9 cellular contexts compared by ENCODE assay signal in the genomic region with DNA sequence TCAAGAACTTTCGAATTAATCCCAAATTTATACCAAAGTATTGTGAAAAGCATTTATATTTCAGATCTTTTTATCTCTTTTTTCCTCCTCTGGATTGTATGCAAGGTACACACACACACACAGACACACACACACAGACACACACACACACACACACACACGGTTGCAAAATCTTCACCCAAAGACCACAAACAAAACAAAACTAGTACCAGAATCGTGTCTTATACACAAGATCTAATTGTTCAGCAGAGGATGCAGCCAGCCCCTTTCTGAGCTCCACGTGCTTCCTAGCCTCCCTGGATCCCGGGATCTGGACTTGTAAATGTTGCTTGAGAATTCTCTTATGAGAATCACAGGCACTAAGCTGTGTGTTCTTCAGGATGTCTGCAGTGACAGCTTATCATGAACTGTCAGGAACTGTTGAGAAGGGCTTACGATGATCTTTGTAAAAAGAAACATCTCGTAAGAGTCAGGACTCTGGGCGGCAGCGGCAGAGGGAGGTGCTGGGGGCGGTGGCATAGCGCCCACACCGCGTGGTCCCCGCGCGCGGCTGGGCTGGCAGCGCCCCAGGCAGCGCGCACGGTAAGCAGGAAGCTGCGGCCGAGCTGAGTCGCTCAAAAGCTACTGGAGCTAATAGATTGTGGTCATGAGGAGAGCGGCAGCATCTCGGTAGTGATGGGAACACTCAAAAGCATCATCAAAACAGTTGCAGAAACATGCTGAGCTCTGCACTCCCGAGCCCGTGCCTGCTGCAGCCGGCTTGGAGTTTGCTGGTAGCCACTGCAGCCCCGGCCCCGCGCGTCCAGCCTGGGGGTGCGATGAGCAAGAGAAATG.
DNase-seq lines count a peak whose midpoint lies in the region; ATAC-seq, FAIRE-seq and TF ChIP-seq lines count a peak whose summit lies in the region.
"Had no signal": no experiment of that assay in that cellular context is flagged by ENCODE, and none has a peak within 500 bp of the region (broad histone marks: within the 10 kb centered on the region; RNA-seq: fewer than 3 reads in every experiment).

No MANE protein-coding gene starts in this region.

- no peak overlapping the region for H4K5ac ChIP-seq in H1 (ENCODE audit: insufficient read length, low read depth, low read length)

- 13% methylated on average over 34 of the region's 34 CpGs; no CpG with 5 or more reads in 1 of the 2 experiments for WGBS in H1 (ENCODE audit: extremely low coverage in 1 of 2, insufficient coverage in 1 of 2, insufficient read length in 1 of 2, insufficient replicate concordance in 2 of 2, low coverage in 1 of 2, low lambda C conversion rate in 2 of 2, missing lambda C conversion rate in 1 of 2), 2 experiments

- H3K27ac ChIP-seq in H1 (ENCODE audit: low read depth, low read length) (no peak overlapping the region), mucosa of rectum (ENCODE audit: low read depth in 2 of 2, low read length in 2 of 2) (peak overlapping the region in 1 of 2 donors; percentile 9)

- 0 out of 2 replicates have a peak overlapping the region, but pooled peaks have one; percentile 39 for H2BK12ac ChIP-seq in H1 (ENCODE audit: low read depth, low read length)

- no peak for TF ChIP-seq POLR2A in H1 (IDR thresholded peaks at IDR 0.05; ENCODE audit: control extremely low read depth in 1 of 2, low read depth in 2 of 2, low read length in 2 of 2)

- H2BK120ac ChIP-seq in H1 (replicated peaks; ENCODE audit: low read depth, low read length), result no peak overlapping the region

- H3F3A ChIP-seq in Loucy (ENCODE audit: low read depth), result peaks cover 22% of the 10 kb centered on the region

- no peaks in the 10 kb centered on the region for H3K9me3 ChIP-seq in Loucy (ENCODE audit: insufficient read depth, low read depth, low read length)
- H3K9me3 ChIP-seq in H1 (ENCODE audit: insufficient read depth in 2 of 2, low read depth in 1 of 2, low read length in 1 of 2), result no peaks in the 10 kb centered on the region
- no peaks in the 10 kb centered on the region for H3K9me3 ChIP-seq in mucosa of rectum (ENCODE audit: control insufficient read depth in 2 of 2, low read length in 2 of 2)

- H3K79me2 ChIP-seq in Loucy (ENCODE audit: insufficient read depth, low read length), result peaks cover 9% of the 10 kb centered on the region
- H3K79me2 ChIP-seq in H1 (ENCODE audit: control insufficient read depth in 1 of 2, insufficient read depth in 2 of 2, low read length in 2 of 2), result no peaks in the 10 kb centered on the region

- H3K56ac ChIP-seq in H1 (replicated peaks; ENCODE audit: insufficient read length, low read depth, low read length), result no peak overlapping the region

- no peak overlapping the region for H4K91ac ChIP-seq in H1 (replicated peaks; ENCODE audit: insufficient read length, low read length)

- H2AFZ ChIP-seq in Loucy (ENCODE audit: low read length) (0 out of 2 replicates have a peak overlapping the region, but pooled peaks have one; percentile 15), H1 (ENCODE audit: low read length) (peak overlapping the region; percentile 79)

- H3K4me3 ChIP-seq in Loucy (ENCODE audit: low read length, poor library complexity, severe bottlenecking) (peak overlapping the region; percentile 75), H1 (ENCODE audit: extremely low read depth in 1 of 4, insufficient read depth in 2 of 4, low read depth in 3 of 4, low read length in 4 of 4) (peak overlapping the region; percentile 43 to 62 (median 52)), mucosa of rectum (ENCODE audit: low read length in 2 of 2) (peak overlapping the region; percentile 38 to 46)

- H3K36me3 ChIP-seq in Loucy (ENCODE audit: insufficient read depth, low read length) (no peaks in the 10 kb centered on the region), H1 (ENCODE audit: control insufficient read depth in 2 of 4, insufficient read depth in 4 of 4, low read length in 3 of 4) (no peaks in the 10 kb centered on the region), mucosa of rectum (ENCODE audit: control insufficient read depth in 2 of 2, insufficient read depth in 2 of 2, low read length in 2 of 2) (no peaks in the 10 kb centered on the region)

- H4K20me1 ChIP-seq in Loucy (ENCODE audit: insufficient read depth, low read length, poor library complexity, severe bottlenecking), result no peaks in the 10 kb centered on the region
- no peaks in the 10 kb centered on the region for H4K20me1 ChIP-seq in H1 (replicated peaks in 1 of 2; ENCODE audit: control insufficient read depth in 1 of 2, insufficient read depth in 2 of 2, low read length in 2 of 2)

- no peak overlapping the region for H3K23ac ChIP-seq in H1 (ENCODE audit: insufficient read length)

- TF ChIP-seq RAD21 in H1 (IDR thresholded peaks at IDR 0.05 in 1 of 2, conservative IDR thresholded peaks at IDR 0.05 in 1 of 2; ENCODE audit: low read depth in 2 of 2, low read length in 2 of 2), result no peak

- H3K79me1 ChIP-seq in H1 (ENCODE audit: low read depth, low read length), result no peaks in the 10 kb centered on the region

- no peak for FAIRE-seq in H1 (lab: Jason Lieb, UNC)
- FAIRE-seq: TTC549 had no signal

- no peak overlapping the region for H2BK5ac ChIP-seq in H1 (ENCODE audit: low read depth, low read length)

- CTCF ChIA-PET in H1 (lab: Charles Lee; ENCODE audit: partially characterized antibody), result interaction anchor here (0.6 to 1.4 kb wide), 4 partner anchors 51 to 876 kb away, joined by 3 read pairs; no protein-coding TSS in a partner anchor

- H3K23me2 ChIP-seq in H1 (ENCODE audit: low read depth, low read length), result peaks cover 9% of the 10 kb centered on the region

- POLR2A ChIA-PET in H1 (lab: Charles Lee; ENCODE audit: partially characterized antibody), result interaction anchor here (0.8 kb wide), 2 partner anchors 9 to 267 kb away, joined by 3 to 5 read pairs; no protein-coding TSS in a partner anchor

- H3K9ac ChIP-seq in Loucy (ENCODE audit: low read depth, low read length, poor library complexity, severe bottlenecking) (peak overlapping the region; percentile 93), H1 (replicated peaks in 1 of 4; ENCODE audit: extremely low read depth in 1 of 4, low read depth in 3 of 4, low read length in 3 of 4) (no peak overlapping the region), mucosa of rectum (ENCODE audit: low read depth in 1 of 2, low read length in 2 of 2) (no peak overlapping the region)

- no peak overlapping the region for H3K4ac ChIP-seq in H1 (replicated peaks; ENCODE audit: insufficient read length, low read depth, low read length)

- H3K4me1 ChIP-seq in Loucy (ENCODE audit: insufficient read depth, low read length, poor library complexity, severe bottlenecking), result peaks cover 73% of the 10 kb centered on the region
- no peaks in the 10 kb centered on the region; a peak in 1 of 7 replicates for H3K4me1 ChIP-seq in H1 (replicated peaks in 1 of 4; ENCODE audit: control insufficient read depth in 3 of 4, insufficient read depth in 4 of 4, low read length in 3 of 4)
- peaks cover 0 to 4% of the 10 kb centered on the region in 2 donors for H3K4me1 ChIP-seq in mucosa of rectum (ENCODE audit: control insufficient read depth in 2 of 2, insufficient read depth in 2 of 2, low read length in 2 of 2)

- DNase-seq in EH (ENCODE audit: low read depth) (peak; percentile 58), H1 (ENCODE audit: low read depth in 1 of 2, low spot score in 2 of 2) (peak; percentile 3 to 59), SHP77 treated with DMSO at 0.1 percent for 48 hours (lab: John Stamatoyannopoulos, UW) (no peak)
- peak; percentile 86 for DNase-seq in activated CD8-positive, alpha-beta memory T cell treated with anti-CD3 and anti-CD28 coated beads for 24 hours
- peak; percentile 60 for DNase-seq in stimulated activated CD8-positive, alpha-beta memory T cell treated with anti-CD3 and anti-CD28 coated beads, Interleukin-7, amount 100 ng/mL, for 24 hours (ENCODE audit: low read depth)

- no peak overlapping the region for H2AK5ac ChIP-seq in H1 (ENCODE audit: low read depth, low read length)

- H3K4me2 ChIP-seq in Loucy (ENCODE audit: low read depth, low read length, poor library complexity, severe bottlenecking) (peak overlapping the region; percentile 78), H1 (ENCODE audit: insufficient read depth in 1 of 2, low read depth in 2 of 2, low read length in 2 of 2) (peak overlapping the region; percentile 69 to 89)

- no peak overlapping the region for H3K18ac ChIP-seq in H1 (ENCODE audit: extremely low read depth, low read length)

- no peak overlapping the region for H2BK20ac ChIP-seq in H1 (ENCODE audit: low read length)

- TF ChIP-seq EP300 in H1 (IDR thresholded peaks at IDR 0.05; ENCODE audit: borderline replicate concordance in 1 of 2, low read depth in 2 of 2, low read length in 2 of 2), result no peak

- no peaks in the 10 kb centered on the region for H3K9me2 ChIP-seq in Loucy (replicated peaks; ENCODE audit: low read depth, low read length)

- TF ChIP-seq CTCF in Loucy (conservative IDR thresholded peaks at IDR 0.05; ENCODE audit: low read length) (no peak), H1 (IDR thresholded peaks at IDR 0.05; ENCODE audit: control extremely low read depth in 1 of 3, insufficient read depth in 1 of 3, low read depth in 1 of 3, low read length in 3 of 3) (no peak)

- peak; percentile 87 for ATAC-seq in GM21723 (IDR thresholded peaks at IDR 0.05; ENCODE audit: unreplicated experiment)

- no peak overlapping the region for H2BK15ac ChIP-seq in H1 (ENCODE audit: low read length)

- H3K27me3 ChIP-seq in Loucy (ENCODE audit: insufficient read depth, low read length, poor library complexity, severe bottlenecking), result no peaks in the 10 kb centered on the region
- H3K27me3 ChIP-seq in H1 (replicated peaks in 1 of 4; ENCODE audit: control insufficient read depth in 3 of 4, extremely low read depth in 1 of 4, insufficient read depth in 3 of 4, low read length in 3 of 4), result peaks cover 0 to 12% (median 11%) of the 10 kb centered on the region in 4 experiments; a peak in 6 of 7 replicates
- H3K27me3 ChIP-seq in mucosa of rectum (ENCODE audit: control insufficient read depth in 2 of 2, insufficient read depth in 2 of 2, low read length in 2 of 2), result peaks cover 0 to 4% of the 10 kb centered on the region in 2 donors

- no peak overlapping the region for H4K8ac ChIP-seq in H1 (ENCODE audit: extremely low read depth, insufficient read depth, low read length)

- H3K14ac ChIP-seq in H1 (ENCODE audit: insufficient read length), result no peak overlapping the region

TF ChIP-seq in H1, 55 proteins besides CTCF, POLR2A, EP300 and RAD21 (continues in another document):
- TF ChIP-seq BACH1 (IDR thresholded peaks at IDR 0.05; ENCODE audit: low read length) (no peak), KDM4A (IDR thresholded peaks at IDR 0.05; ENCODE audit: low read depth, low read length, severe bottlenecking) (peak; percentile 73), TEAD4 (IDR thresholded peaks at IDR 0.05; ENCODE audit: low read depth, low read length) (no peak), MAX (IDR thresholded peaks at IDR 0.05) (peak; percentile 60; the same call in 1 of the 2 replicates), TAF1 (IDR thresholded peaks at IDR 0.05; ENCODE audit: low read depth, low read length) (peak; percentile 19; the same call in 1 of the 2 replicates), SP4 (IDR thresholded peaks at IDR 0.05; ENCODE audit: low read length) (no peak), GTF2F1 (IDR thresholded peaks at IDR 0.05; ENCODE audit: borderline replicate concordance, low read depth, low read length) (no peak)
